21 cellular contexts compared by ENCODE assay signal in the genomic region with DNA sequence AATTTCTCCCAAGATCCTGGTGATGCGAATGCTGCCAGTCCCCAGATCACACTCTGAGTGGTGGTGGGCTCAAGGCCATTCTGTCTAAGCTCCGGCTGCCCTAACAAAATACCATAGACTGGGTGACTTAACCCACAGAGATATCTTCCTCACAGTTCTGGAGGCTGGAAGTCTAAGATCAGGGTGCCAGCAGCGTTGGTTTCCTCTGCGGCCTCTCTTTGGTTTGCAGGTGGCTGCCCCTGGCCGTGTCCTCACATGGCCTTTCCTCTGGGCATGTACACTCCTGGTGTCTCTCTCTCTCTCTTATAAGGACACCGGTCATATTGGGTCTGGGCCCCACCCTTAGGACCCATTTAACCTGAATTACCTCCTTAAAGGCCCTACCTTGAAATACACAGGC.
"Had no signal": no experiment of that assay in that cellular context is flagged by ENCODE, and none has a peak within 500 bp of the region (broad histone marks: within the 10 kb centered on the region; RNA-seq: fewer than 3 reads in every experiment).

No MANE protein-coding gene starts in this region.

- H3K4me1 ChIP-seq: foreskin keratinocyte had no signal

- H3K4me3 ChIP-seq: breast epithelium, esophagus muscularis mucosa, heart left ventricle, right lobe of liver, thoracic aorta, upper lobe of right lung had no signal

- H3K27me3 ChIP-seq: breast epithelium, esophagus muscularis mucosa, heart left ventricle, right lobe of liver, upper lobe of right lung had no signal

- ATAC-seq: activated CD8-positive, alpha-beta T cell treated with anti-CD3 and anti-CD28 coated beads for 36 hours; activated T-cell treated with anti-CD3 and anti-CD28 coated beads, Interleukin-2, amount 50 U/mL, for 4 hours; activated T-helper 17 cell treated with anti-CD3 and anti-CD28 coated beads, Interleukin-2, amount 50 U/mL, for 72 hours; foreskin keratinocyte; heart left ventricle; stimulated activated effector memory CD8-positive, alpha-beta T cell treated with anti-CD3 and anti-CD28 coated beads, Interleukin-12 subunit alpha, Interleukin-12 subunit beta, amount 100 ng/mL, for 72 hours had no signal

- H3K36me3 ChIP-seq: breast epithelium, right lobe of liver, thoracic aorta, upper lobe of right lung had no signal

- H3K9me3 ChIP-seq: breast epithelium, esophagus muscularis mucosa, heart left ventricle, right lobe of liver, thoracic aorta, upper lobe of right lung had no signal

- H3K27ac ChIP-seq: foreskin keratinocyte, thoracic aorta, upper lobe of right lung had no signal

- DNase-seq: activated B cell treated with CpG ODN at 0.5 μM for 24 hours; activated CD4-positive, alpha-beta T cell treated with anti-CD3 and anti-CD28 coated beads, Interleukin-2, amount 50 U/mL, for 1 hour; activated CD8-positive, alpha-beta T cell treated with anti-CD3 and anti-CD28 coated beads for 36 hours; activated gamma-delta T cell treated with Interleukin-2 at 50 U/mL for 16 hours; activated naive CD4-positive, alpha-beta T cell treated with anti-CD3 and anti-CD28 coated beads, Interleukin-2, amount 50 U/mL, for 16 hours; activated T-cell treated with anti-CD3 and anti-CD28 coated beads, Interleukin-2, amount 50 U/mL, for 4 hours; central memory CD4-positive, alpha-beta T cell; endodermal cell; foreskin keratinocyte; naive B cell; posterior cingulate gyrus; right lobe of liver; stimulated activated CD4-positive, alpha-beta T cell treated with anti-CD3 and anti-CD28 coated beads, Interleukin-4, amount 100 ng/mL, for 24 hours; T-helper 1 cell; upper lobe of right lung had no signal
